ENCODE assay signal across 8 cellular contexts in genomic region chr5:141417494-141418172, GRCh38. TPM values are rescaled to one million over a fixed set of nuclear protein-coding genes. Genes with fewer than 3 reads are reported as not detected.
A peak's percentile ranks its signal among the peaks of the same experiment; 100 is the strongest.
DNase-seq lines count a peak whose midpoint lies in the region; ATAC-seq, FAIRE-seq and TF ChIP-seq lines count a peak whose summit lies in the region.
"Not testable (repeated sequence)": the region's sequence is repeated elsewhere in the genome, so short reads cannot be mapped to it uniquely, and the experiment has no call there.

TSS of gene PCDHGB7 (plus strand) at chr5:141417677. CDS start at chr5:141417860, 183 bp downstream.

- H3K27ac Mint-ChIP-seq in nephron progenitor cell: peak within 1 kb of the TSS; percentile 92

- H3K9ac ChIP-seq in IMR-90 (ENCODE audit: low read depth, low read length): not testable (repeated sequence)

- H3K27me3 ChIP-seq in IMR-90 (ENCODE audit: control insufficient read depth, insufficient read depth, low read length); suprapubic skin: not testable (repeated sequence)

- peaks cover 20 to 24% of the 10 kb centered on the region in 2 experiments for H3K79me1 ChIP-seq in IMR-90 (ENCODE audit: low read depth in 1 of 2, low read length in 2 of 2)

- not testable (repeated sequence) for H4K5ac ChIP-seq in IMR-90 (ENCODE audit: low read depth, low read length)

- peaks cover 30% of the 10 kb centered on the region for H3K27me3 Mint-ChIP-seq in nephron progenitor cell (ENCODE audit: low read depth, poor library complexity)

- TF ChIP-seq RAD21 in IMR-90 (IDR thresholded peaks at IDR 0.05; ENCODE audit: low read length): peak; percentile 84

- not testable (repeated sequence) for H2BK15ac ChIP-seq in IMR-90 (ENCODE audit: low read depth, low read length)

- peak; percentile 81 for FAIRE-seq in G401.6 (lab: Jason Lieb, UNC)

- H3K9me3 ChIP-seq in IMR-90 (ENCODE audit: control insufficient read depth, insufficient read depth, low read length) (peaks cover 56% of the 10 kb centered on the region), suprapubic skin (peaks cover 70% of the 10 kb centered on the region)

- dilution Hi-C loops in IMR-90 (cut with HindIII; ENCODE audit: low sequenced_read_pairs, unreplicated experiment): not testable (repeated sequence)

- not testable (repeated sequence) for TF ChIP-seq POLR2A in IMR-90 (IDR thresholded peaks at IDR 0.05; ENCODE audit: low read depth, low read length); suprapubic skin (IDR thresholded peaks at IDR 0.05)

- not testable (repeated sequence) for TF ChIP-seq EP300 in suprapubic skin (IDR thresholded peaks at IDR 0.05)

- not testable (repeated sequence) for H4K20me1 ChIP-seq in IMR-90 (ENCODE audit: insufficient read depth, low read length)

- H3K9me1 ChIP-seq in IMR-90 (ENCODE audit: insufficient read depth, low read length): not testable (repeated sequence)

- in situ Hi-C loops in IMR-90 (cut with MboI; ENCODE audit: low sequenced_read_pairs): loop anchor here (5.0 kb wide), 1 partner anchor 145 kb away; no protein-coding TSS in a partner anchor

- POLR2A ChIA-PET in IMR-90 (lab: Charles Lee; ENCODE audit: unreplicated experiment): not testable (repeated sequence)

- H3K4me3 Mint-ChIP-seq in nephron progenitor cell: peak within 1 kb of the TSS; percentile 80

- not testable (repeated sequence) for H4K91ac ChIP-seq in IMR-90 (ENCODE audit: insufficient read depth, low read depth, low read length)

- TF ChIP-seq CTCF in IMR-90 (conservative IDR thresholded peaks at IDR 0.05; ENCODE audit: low read depth, low read length) (peak; percentile 77), nephron progenitor cell (IDR thresholded peaks at IDR 0.05) (peak; percentile 45), suprapubic skin (IDR thresholded peaks at IDR 0.05) (peak; percentile 15 to 63)

- not testable (repeated sequence) for BruUV-seq in IMR-90 (replicated peaks; lab: Mats Ljungman, UMichigan)

- not testable (repeated sequence) for H2AK9ac ChIP-seq in IMR-90 (replicated peaks; ENCODE audit: low read depth, low read length, poor library complexity)

- H3K4me2 ChIP-seq in IMR-90 (ENCODE audit: low read depth, low read length): peak within 1 kb of the TSS; percentile 71

- H3K36me3 Mint-ChIP-seq in nephron progenitor cell (ENCODE audit: low read depth): peaks cover 98% of the 10 kb centered on the region

- not testable (repeated sequence) for H3K27ac ChIP-seq in IMR-90 (ENCODE audit: insufficient read depth, low read length); suprapubic skin

- not testable (repeated sequence) for H2BK5ac ChIP-seq in IMR-90 (ENCODE audit: low read depth, low read length, poor library complexity, severe bottlenecking)

- 23% methylated on average over 7 of the region's 47 CpGs; no CpG with 5 or more reads in 1 of the 2 experiments for WGBS in IMR-90 (ENCODE audit: extremely low coverage in 2 of 2, insufficient read length in 1 of 2), 2 experiments
- 18% methylated on average over 31 of the region's 47 CpGs for WGBS in suprapubic skin

- peak within 1 kb of the TSS; percentile 76 for H2AFZ ChIP-seq in IMR-90 (replicated peaks; ENCODE audit: low read length, poor library complexity)

- H3K4me1 Mint-ChIP-seq in nephron progenitor cell: peaks cover 13% of the 10 kb centered on the region

- H3K4me3 ChIP-seq in IMR-90 (ENCODE audit: insufficient read depth, low read depth, low read length) (peak within 1 kb of the TSS; percentile 44), suprapubic skin (peak within 1 kb of the TSS; percentile 46)

- H3K56ac ChIP-seq in IMR-90 (ENCODE audit: extremely low read depth, insufficient read depth, low read length): not testable (repeated sequence)

- not testable (repeated sequence) for H2BK20ac ChIP-seq in IMR-90 (ENCODE audit: low read depth, low read length)

- ATAC-seq in GM21786 (IDR thresholded peaks at IDR 0.05; ENCODE audit: unreplicated experiment): peak; percentile 70
- ATAC-seq in IMR-90 (ENCODE audit: low read depth): peak; percentile 89
- ATAC-seq in SK-N-SH treated with all-trans-retinoic acid at 6 μM for 48 hours: peak; percentile 98
- peak; percentile 92 for ATAC-seq in Right ventricle myocardium inferior

- H3K4me1 ChIP-seq in IMR-90 (ENCODE audit: control insufficient read depth, insufficient read depth, low read length); suprapubic skin: not testable (repeated sequence)

- CTCF ChIA-PET in IMR-90 (lab: Yijun Ruan, JAX): interaction anchor here (0.6 to 3.8 kb wide), 12 partner anchors 12 to 209 kb away, joined by 3 to 34 read pairs (median 4); partner anchors contain the start of gene PCDHGA12

- not testable (repeated sequence) for H3K4ac ChIP-seq in IMR-90 (ENCODE audit: low read depth, low read length)

- not testable (repeated sequence) for H3K23ac ChIP-seq in IMR-90 (ENCODE audit: low read depth, low read length)

- peaks cover 99% of the 10 kb centered on the region for H3K9me3 Mint-ChIP-seq in nephron progenitor cell

- not testable (repeated sequence) for H2BK120ac ChIP-seq in IMR-90 (ENCODE audit: low read depth, low read length)

- DNase-seq in IMR-90: peak; percentile 79
- peak; percentile 82 for DNase-seq in amniotic epithelial cell (ENCODE audit: low read depth)
- peak; percentile 89 for DNase-seq in Right ventricle myocardium inferior (ENCODE audit: missing footprints)
- DNase-seq in nephron progenitor cell: peak; percentile 46
- not testable (repeated sequence) for DNase-seq in suprapubic skin (ENCODE audit: low spot score in 2 of 2)

- H2AK5ac ChIP-seq in IMR-90 (ENCODE audit: low read depth, low read length): peak within 1 kb of the TSS; percentile 16; the same call in 1 of the 2 replicates

- not testable (repeated sequence) for H3K14ac ChIP-seq in IMR-90 (replicated peaks; ENCODE audit: low read depth, low read length)

- intact Hi-C loops in IMR-90 (cut with micrococcal nuclease): loop anchor here (1.0 to 5.0 kb wide), 3 partner anchors 60 to 143 kb away; partner anchors contain the start of gene PCDHGC3
- intact Hi-C loops in Right ventricle myocardium inferior (cut with DNase I): loop anchor here (2.0 kb wide), 2 partner anchors 107 to 141 kb away; no protein-coding TSS in a partner anchor

- H4K8ac ChIP-seq in IMR-90 (ENCODE audit: low read depth in 2 of 2, low read length in 2 of 2): not testable (repeated sequence)

- H3K36me3 ChIP-seq in IMR-90 (ENCODE audit: control insufficient read depth, insufficient read depth, low read length): peaks cover 31% of the 10 kb centered on the region
- H3K36me3 ChIP-seq in suprapubic skin: not testable (repeated sequence)

- not testable (repeated sequence) for H3K18ac ChIP-seq in IMR-90 (ENCODE audit: low read depth, low read length)

TF ChIP-seq in IMR-90, 13 proteins besides CTCF, POLR2A, EP300 and RAD21:
- peak; percentile 70 for TF ChIP-seq SMC3 (IDR thresholded peaks at IDR 0.05; ENCODE audit: low read depth, low read length)

RNA-seq across cellular contexts. Expression of gene PCDHGB7, which starts in this region (rescaled TPM):
- total RNA-seq in IMR-90 (2012; rRNA removed) (5.8 and 6.3 TPM in 2 replicates), Right ventricle myocardium inferior (8.6 TPM), suprapubic skin (10 to 100 TPM in 2 of 4 donors, 1 to 10 TPM in 2; 9.2 to 18.3 (median 9.9) TPM)
- polyA plus RNA-seq in IMR-90 (2012; rRNA removed): 7.4 and 8.1 TPM in 2 replicates
- 3.2 and 7.1 TPM in 2 replicates for polyA plus RNA-seq in IMR-90 (2012; cell fraction: cytosol; rRNA removed)
- polyA plus RNA-seq in IMR-90 (2012; cell fraction: nucleus; rRNA removed; ENCODE audit: low replicate concordance): 5.6 and 6.1 TPM in 2 replicates
